ENCODE assay signal across 16 cellular contexts in genomic region chr7:106281919-106282318, GRCh38. TPM values are rescaled to one million over a fixed set of nuclear protein-coding genes. Genes with fewer than 3 reads are reported as not detected.
DNase-seq lines count a peak whose midpoint lies in the region; ATAC-seq and TF ChIP-seq lines count a peak whose summit lies in the region.
"Had no signal": no experiment of that assay in that cellular context is flagged by ENCODE, and none has a peak within 500 bp of the region (broad histone marks: within the 10 kb centered on the region; RNA-seq: fewer than 3 reads in every experiment).

No MANE protein-coding gene starts in this region.

- no peaks in the 10 kb centered on the region for H3K9me3 ChIP-seq in CD4-positive, CD25-positive, alpha-beta regulatory T cell (ENCODE audit: control insufficient read depth in 2 of 2, low read length in 2 of 2)
- H3K9me3 ChIP-seq in MM.1S (replicated peaks; ENCODE audit: insufficient read depth, low read length) (no peaks in the 10 kb centered on the region), mesenchymal stem cell (ENCODE audit: control insufficient read depth, low read length) (no peaks in the 10 kb centered on the region), thyroid gland (no peaks in the 10 kb centered on the region)
- H3K9me3 ChIP-seq: ascending aorta, testis had no signal

- H2BK5ac ChIP-seq in mesenchymal stem cell (ENCODE audit: low read depth, low read length, poor library complexity, severe bottlenecking) = no peak overlapping the region

- no peak overlapping the region for H3K23ac ChIP-seq in mesenchymal stem cell (ENCODE audit: low read length in 2 of 2)

- DNase-seq in CD4-positive, CD25-positive, alpha-beta regulatory T cell = peak in 1 of 3 donors; percentile 34
- DNase-seq in MM.1S (no peak), mesenchymal stem cell (peak; percentile 29), DMS 273 treated with DMSO at 0.1 percent for 48 hours (lab: John Stamatoyannopoulos, UW) (no peak), thyroid gland (no peak), NCI-H526 treated with DMSO at 0.1 percent for 48 hours (lab: John Stamatoyannopoulos, UW) (no peak)
- DNase-seq: erythroblast, immature natural killer cell, NCI-H446, Right ventricle myocardium superior, testis had no signal

- WGBS in mesenchymal stem cell = 100% methylated on average over 3 of the region's 3 CpGs
- WGBS in thyroid gland, 2 donors = 82 to 99% methylated on average over 3 of the region's 3 CpGs

- H3K27me3 ChIP-seq in CD4-positive, CD25-positive, alpha-beta regulatory T cell (ENCODE audit: control insufficient read depth, insufficient read depth, low read length) = no peaks in the 10 kb centered on the region
- no peaks in the 10 kb centered on the region for H3K27me3 ChIP-seq in MM.1S (replicated peaks; ENCODE audit: insufficient read depth, low read length)
- H3K27me3 ChIP-seq in mesenchymal stem cell (ENCODE audit: control insufficient read depth in 1 of 2, insufficient read depth in 1 of 2, low read length in 2 of 2) = no peaks in the 10 kb centered on the region
- H3K27me3 ChIP-seq in thyroid gland = no peaks in the 10 kb centered on the region
- H3K27me3 ChIP-seq: ascending aorta, testis had no signal

- H4K91ac ChIP-seq in mesenchymal stem cell (ENCODE audit: low read length) = no peak overlapping the region

- intact Hi-C loops in thyroid gland (cut with DNase I) = loop anchor here (10.0 kb wide), 1 partner anchor 143 kb away; no protein-coding TSS in a partner anchor

- peak overlapping the region; percentile 68; the same call in 1 of the 2 replicates for H3K4me2 ChIP-seq in MM.1S (ENCODE audit: low read depth, low read length)
- no peak overlapping the region for H3K4me2 ChIP-seq in mesenchymal stem cell (ENCODE audit: low read length, poor library complexity, severe bottlenecking)

- H3K9ac ChIP-seq in MM.1S (ENCODE audit: low read length) (no peak overlapping the region), mesenchymal stem cell (ENCODE audit: low read length) (peak overlapping the region; percentile 87)

- peaks cover 7% of the 10 kb centered on the region; the same call in 1 of the 2 replicates for H4K20me1 ChIP-seq in MM.1S (ENCODE audit: insufficient read depth, low read length)

- no peaks in the 10 kb centered on the region for H3K36me3 ChIP-seq in CD4-positive, CD25-positive, alpha-beta regulatory T cell (ENCODE audit: control insufficient read depth, insufficient read depth, low read length)
- H3K36me3 ChIP-seq in MM.1S (replicated peaks; ENCODE audit: insufficient read depth, low read length) (peaks cover 4% of the 10 kb centered on the region; the same call in 1 of the 2 replicates), mesenchymal stem cell (ENCODE audit: control insufficient read depth in 1 of 2, insufficient read depth in 2 of 2, low read depth in 1 of 2, low read length in 2 of 2) (peaks cover 0 to 18% of the 10 kb centered on the region in 2 experiments), thyroid gland (no peaks in the 10 kb centered on the region)
- H3K36me3 ChIP-seq: ascending aorta had no signal

- no peak overlapping the region for H2AK5ac ChIP-seq in mesenchymal stem cell (ENCODE audit: low read length, severe bottlenecking)

- H3K27ac ChIP-seq in CD4-positive, CD25-positive, alpha-beta regulatory T cell (ENCODE audit: insufficient read depth, low read length, poor library complexity, severe bottlenecking) = no peak overlapping the region
- H3K27ac ChIP-seq in MM.1S (ENCODE audit: low read length) (no peak overlapping the region), mesenchymal stem cell (ENCODE audit: low read length, poor library complexity, severe bottlenecking) (no peak overlapping the region), thyroid gland (no peak overlapping the region)
- H3K27ac ChIP-seq: ascending aorta, testis had no signal

- peak overlapping the region; percentile 99 for H3K4me3 ChIP-seq in CD4-positive, CD25-positive, alpha-beta regulatory T cell (ENCODE audit: low read depth, low read length)
- H3K4me3 ChIP-seq in MM.1S (ENCODE audit: low read length) (no peak overlapping the region), mesenchymal stem cell (ENCODE audit: insufficient read depth in 1 of 2, low read depth in 1 of 2, low read length in 2 of 2) (peak overlapping the region in 1 of 2 experiments; percentile 81), thyroid gland (replicated peaks in 1 of 3) (no peak overlapping the region)
- H3K4me3 ChIP-seq: testis had no signal

- no peaks in the 10 kb centered on the region for H3K9me2 ChIP-seq in MM.1S (replicated peaks; ENCODE audit: insufficient read depth, low read length)

- peak overlapping the region in 3 of 4 donors; percentile 52 to 98 (median 92) for H3K4me3 Mint-ChIP-seq in CD4-positive, CD25-positive, alpha-beta regulatory T cell
- H3K4me3 Mint-ChIP-seq in brain = peak overlapping the region in 4 of 5 experiments; percentile 89 to 98 (median 92)
- H3K4me3 Mint-ChIP-seq: immature natural killer cell had no signal

- TF ChIP-seq CTCF in MM.1S (IDR thresholded peaks at IDR 0.05; ENCODE audit: low read length) (no peak), brain (conservative IDR thresholded peaks at IDR 0.05) (no peak), thyroid gland (IDR thresholded peaks at IDR 0.05) (no peak)

- no peaks in the 10 kb centered on the region for H3K36me3 Mint-ChIP-seq in CD4-positive, CD25-positive, alpha-beta regulatory T cell
- peaks cover 20% of the 10 kb centered on the region for H3K36me3 Mint-ChIP-seq in brain
- H3K36me3 Mint-ChIP-seq: immature natural killer cell, WTC11 had no signal

- H3F3A ChIP-seq in MM.1S (ENCODE audit: insufficient read depth, low read length) = peaks cover 12% of the 10 kb centered on the region

- no peak overlapping the region for H2BK12ac ChIP-seq in mesenchymal stem cell (ENCODE audit: low read length in 2 of 2)

- no peak overlapping the region for H3K27ac Mint-ChIP-seq in CD4-positive, CD25-positive, alpha-beta regulatory T cell
- H3K27ac Mint-ChIP-seq in brain = no peak overlapping the region

- H3K9me3 Mint-ChIP-seq in CD4-positive, CD25-positive, alpha-beta regulatory T cell = no peaks in the 10 kb centered on the region
- H3K9me3 Mint-ChIP-seq in brain = no peaks in the 10 kb centered on the region
- H3K9me3 Mint-ChIP-seq: immature natural killer cell, WTC11 had no signal

- H2AFZ ChIP-seq in MM.1S (ENCODE audit: low read length) (no peak overlapping the region), mesenchymal stem cell (ENCODE audit: low read depth, low read length) (no peak overlapping the region)

- H3K18ac ChIP-seq in mesenchymal stem cell (ENCODE audit: low read depth in 1 of 2, low read length in 2 of 2) = no peak overlapping the region

- no peak overlapping the region for H3K14ac ChIP-seq in mesenchymal stem cell (ENCODE audit: low read length in 2 of 2)

- no peaks in the 10 kb centered on the region for H3K79me1 ChIP-seq in mesenchymal stem cell (replicated peaks; ENCODE audit: low read length, poor library complexity, severe bottlenecking)

- no peak overlapping the region for H3K4ac ChIP-seq in mesenchymal stem cell (ENCODE audit: low read depth in 1 of 2, low read length in 2 of 2)

- peaks cover 73% of the 10 kb centered on the region for H3K79me2 ChIP-seq in MM.1S (ENCODE audit: low read length)

- no peak overlapping the region for H2BK15ac ChIP-seq in mesenchymal stem cell (ENCODE audit: low read depth, poor library complexity, severe bottlenecking)

- ATAC-seq in CD4-positive, CD25-positive, alpha-beta regulatory T cell (ENCODE audit: low read depth in 2 of 2) = no peak
- ATAC-seq in HG03135 (IDR thresholded peaks at IDR 0.05; ENCODE audit: unreplicated experiment) = no peak
- ATAC-seq: HCT116, WTC11 had no signal

- H2BK120ac ChIP-seq in mesenchymal stem cell (ENCODE audit: low read depth, low read length) = no peak overlapping the region

- no peaks in the 10 kb centered on the region for H3K27me3 Mint-ChIP-seq in CD4-positive, CD25-positive, alpha-beta regulatory T cell
- peaks cover 12% of the 10 kb centered on the region for H3K27me3 Mint-ChIP-seq in brain

- H4K8ac ChIP-seq in mesenchymal stem cell (ENCODE audit: low read length) = no peak overlapping the region

- TF ChIP-seq POLR2A in thyroid gland (IDR thresholded peaks at IDR 0.05) = no peak

- H3K4me1 ChIP-seq in CD4-positive, CD25-positive, alpha-beta regulatory T cell (ENCODE audit: control insufficient read depth, insufficient read depth, low read length, poor library complexity, severe bottlenecking) = peaks cover 56% of the 10 kb centered on the region
- H3K4me1 ChIP-seq in MM.1S (ENCODE audit: low read length) (peaks cover 23% of the 10 kb centered on the region), mesenchymal stem cell (ENCODE audit: control insufficient read depth, insufficient read depth, low read depth, low read length) (no peaks in the 10 kb centered on the region), thyroid gland (peaks cover 0 to 4% of the 10 kb centered on the region in 2 donors)

- peaks cover 51 to 73% (median 64%) of the 10 kb centered on the region in 4 donors for H3K4me1 Mint-ChIP-seq in CD4-positive, CD25-positive, alpha-beta regulatory T cell
- peaks cover 67% of the 10 kb centered on the region for H3K4me1 Mint-ChIP-seq in brain

RNA-seq across cellular contexts. Expression of gene NAMPT, which starts 2.9 kb away (rescaled TPM):
- 453 TPM for total RNA-seq in CD4-positive, CD25-positive, alpha-beta regulatory T cell
- polyA plus RNA-seq in CD4-positive, CD25-positive, alpha-beta regulatory T cell = 10 to 100 TPM; 23.4 to 31.2 (median 24.7) TPM
- polyA plus RNA-seq in brain (ENCODE audit: insufficient read depth, low read depth, low replicate concordance) = 24.2 TPM
- polyA plus RNA-seq in mesenchymal stem cell (2013, experiment 1 of 2) = 61.9 TPM
- 63.3 TPM for polyA plus RNA-seq in mesenchymal stem cell (2013, experiment 2 of 2)
- 100 to 1,000 TPM in 2 of 4 donors, 10 to 100 TPM in 2; 60.5 to 299 (median 121) TPM for total RNA-seq in thyroid gland
